In the genomic region with DNA sequence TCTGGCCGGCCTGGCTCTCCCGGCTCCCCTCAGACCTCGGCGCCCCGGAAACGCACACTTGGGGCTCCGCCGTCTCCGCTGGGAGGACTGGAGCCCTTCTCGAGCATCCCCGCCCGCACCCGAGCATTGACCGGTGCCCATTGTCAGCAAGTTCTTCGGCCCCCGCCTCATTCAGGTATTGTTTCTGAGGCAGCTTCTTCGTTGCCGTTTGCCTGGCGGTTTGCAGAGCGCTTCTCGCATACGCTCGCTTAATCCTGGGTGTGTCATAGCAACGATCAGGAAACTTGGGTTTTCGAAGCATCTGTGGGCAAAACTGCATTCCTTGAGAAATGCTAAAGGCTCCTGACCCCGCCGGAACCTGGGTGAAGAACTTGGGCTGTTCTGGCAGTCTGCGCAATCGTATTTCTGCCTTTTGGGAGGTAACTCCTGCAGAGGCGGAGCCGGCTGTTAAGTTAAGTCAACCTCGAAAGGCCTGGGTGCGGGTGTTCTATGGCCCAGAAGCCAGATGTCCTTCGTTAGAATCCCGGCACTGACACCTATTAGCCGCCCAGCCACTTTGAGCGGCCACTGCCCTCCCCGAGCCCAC, we compare ENCODE assay signal across 8 cellular contexts. TPM values are rescaled to one million over a fixed set of nuclear protein-coding genes. Genes with fewer than 3 reads are reported as not detected.
DNase-seq lines count a peak whose midpoint lies in the region; ATAC-seq and TF ChIP-seq lines count a peak whose summit lies in the region.

No MANE protein-coding gene starts in this region.

- peaks cover under 1% of the 10 kb centered on the region for H3K36me3 Mint-ChIP-seq in neural crest cell (ENCODE audit: low read depth)

- H3K9me3 ChIP-seq in thyroid gland: no peaks in the 10 kb centered on the region

- H3K4me1 ChIP-seq in thyroid gland: peaks cover 21% of the 10 kb centered on the region in 2 donors

- peak overlapping the region; percentile 97 for H3K4me3 Mint-ChIP-seq in neural crest cell

- TF ChIP-seq CTCF in neural crest cell (conservative IDR thresholded peaks at IDR 0.05) (no peak), thyroid gland (IDR thresholded peaks at IDR 0.05) (no peak)

- TF ChIP-seq POLR2A in thyroid gland (IDR thresholded peaks at IDR 0.05): peak in 1 of 2 donors; percentile 3

- no peaks in the 10 kb centered on the region for H3K27me3 ChIP-seq in thyroid gland

- ATAC-seq in HG02938 (IDR thresholded peaks at IDR 0.05; ENCODE audit: unreplicated experiment): peak; percentile 27

- peak; percentile 8 for DNase-seq in activated CD4-positive, CD25-positive, alpha-beta regulatory T cell treated with anti-CD3 and anti-CD28 coated beads, Interleukin-2, amount 50 U/mL, for 16 hours (ENCODE audit: low read depth, low spot score)
- no peak for DNase-seq in activated CD4-positive, CD25-positive, alpha-beta regulatory T cell treated with anti-CD3 and anti-CD28 coated beads, Interleukin-2, amount 50 U/mL, for 72 hours
- DNase-seq in NCI-H510A treated with DMSO at 0.1 percent for 48 hours (lab: John Stamatoyannopoulos, UW) (peak; percentile 55), activated T-cell treated with anti-CD3 and anti-CD28 coated beads for 48 hours (ENCODE audit: low read depth) (peak; percentile 13), fibroblast of the conjunctiva (ENCODE audit: low read depth) (peak; percentile 8), neural crest cell (ENCODE audit: low read depth, low spot score) (peak; percentile 32), thyroid gland (peak; percentile 71 to 72)

- H3K9me3 Mint-ChIP-seq in neural crest cell: no peaks in the 10 kb centered on the region

- H3K4me1 Mint-ChIP-seq in neural crest cell: peaks cover 61% of the 10 kb centered on the region

- no peaks in the 10 kb centered on the region for H3K27me3 Mint-ChIP-seq in neural crest cell (ENCODE audit: low read depth)

- intact Hi-C loops in thyroid gland (cut with DNase I): no loop called here

- H3K27ac ChIP-seq in thyroid gland: peak overlapping the region in 2 of 3 donors; percentile 72 to 91

- H3K36me3 ChIP-seq in thyroid gland: no peaks in the 10 kb centered on the region

- H3K4me3 ChIP-seq in thyroid gland (replicated peaks in 1 of 3): peak overlapping the region; percentile 51 to 99 (median 85)

- no peak overlapping the region for H3K27ac Mint-ChIP-seq in neural crest cell (ENCODE audit: unreplicated experiment)

- WGBS in thyroid gland, 2 donors: 0 to 1% methylated on average over 26 to 35 of the region's 38 CpGs

RNA-seq across cellular contexts. Expression of gene GSKIP, which starts 0.5 kb away (rescaled TPM):
- total RNA-seq in neural crest cell: 21.3 and 29.4 TPM in 2 replicates
- total RNA-seq in thyroid gland: 10 to 100 TPM; 15.2 to 22.3 (median 19.7) TPM

RNA-seq across cellular contexts. Expression of gene ATG2B, which starts 0.7 kb away (rescaled TPM):
- total RNA-seq in neural crest cell: 17.0 and 19.5 TPM in 2 replicates
- 10 to 100 TPM; 28.4 to 55.1 (median 40.0) TPM for total RNA-seq in thyroid gland

RNA-seq across cellular contexts. Expression of gene AK7, which starts 28.1 kb away (rescaled TPM):
- total RNA-seq in neural crest cell: 4.8 and 8.1 TPM in 2 replicates
- 10 to 100 TPM in 2 of 4 donors, 1 to 10 TPM in 2; 2.4 to 15.6 (median 10.0) TPM for total RNA-seq in thyroid gland
